1 cellular context compared by ENCODE assay signal in genomic region chr2:63841254-63842022, GRCh38.
TF ChIP-seq lines count a peak whose summit lies in the region.

Gene UGP2, plus strand, starts transcription at chr2:63841896. Its CDS starts 290 bp downstream, at chr2:63842186.

TF ChIP-seq in HEK293, 187 proteins besides CTCF, POLR2A, EP300 and RAD21 (continued from another document):
- TF ChIP-seq, protein P1, sequence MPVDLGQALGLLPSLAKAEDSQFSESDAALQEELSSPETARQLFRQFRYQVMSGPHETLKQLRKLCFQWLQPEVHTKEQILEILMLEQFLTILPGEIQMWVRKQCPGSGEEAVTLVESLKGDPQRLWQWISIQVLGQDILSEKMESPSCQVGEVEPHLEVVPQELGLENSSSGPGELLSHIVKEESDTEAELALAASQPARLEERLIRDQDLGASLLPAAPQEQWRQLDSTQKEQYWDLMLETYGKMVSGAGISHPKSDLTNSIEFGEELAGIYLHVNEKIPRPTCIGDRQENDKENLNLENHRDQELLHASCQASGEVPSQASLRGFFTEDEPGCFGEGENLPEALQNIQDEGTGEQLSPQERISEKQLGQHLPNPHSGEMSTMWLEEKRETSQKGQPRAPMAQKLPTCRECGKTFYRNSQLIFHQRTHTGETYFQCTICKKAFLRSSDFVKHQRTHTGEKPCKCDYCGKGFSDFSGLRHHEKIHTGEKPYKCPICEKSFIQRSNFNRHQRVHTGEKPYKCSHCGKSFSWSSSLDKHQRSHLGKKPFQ (tag by site-specific recombination; IDR thresholded peaks at IDR 0.05), result no peak
- TF ChIP-seq ZNF654 (tag by site-specific recombination; IDR thresholded peaks at IDR 0.05; ENCODE audit: low read depth) (no peak), ZNF792 (tag by site-specific recombination; IDR thresholded peaks at IDR 0.05) (no peak), WT1 (tag by site-specific recombination; IDR thresholded peaks at IDR 0.05) (no peak), HOXC10 (CRISPR knock-in tag; IDR thresholded peaks at IDR 0.05) (no peak), KLF1 (tag by site-specific recombination; IDR thresholded peaks at IDR 0.05) (peak; percentile 32), KLF8 (tag by site-specific recombination; IDR thresholded peaks at IDR 0.05) (peak; percentile 69), ZNF169 (tag by site-specific recombination; IDR thresholded peaks at IDR 0.05) (no peak), ZNF16 (tag by site-specific recombination; IDR thresholded peaks at IDR 0.05; ENCODE audit: low read depth) (no peak), ZNF26 (tag by site-specific recombination; IDR thresholded peaks at IDR 0.05) (no peak), PATZ1 (tag by site-specific recombination; IDR thresholded peaks at IDR 0.05) (peak; percentile 88), ZNF366 (tag by site-specific recombination; conservative IDR thresholded peaks at IDR 0.05) (0 out of 2 replicates have a peak, but pooled peaks have one; percentile 23), ZNF248 (tag by site-specific recombination; IDR thresholded peaks at IDR 0.05) (no peak), ZNF211 (tag by site-specific recombination; IDR thresholded peaks at IDR 0.05; ENCODE audit: low read depth) (no peak), HOXD13 (CRISPR knock-in tag; IDR thresholded peaks at IDR 0.05; ENCODE audit: borderline replicate concordance) (no peak), GLIS2 (tag by site-specific recombination; IDR thresholded peaks at IDR 0.05) (peak; percentile 97)
- TF ChIP-seq, protein P2, sequence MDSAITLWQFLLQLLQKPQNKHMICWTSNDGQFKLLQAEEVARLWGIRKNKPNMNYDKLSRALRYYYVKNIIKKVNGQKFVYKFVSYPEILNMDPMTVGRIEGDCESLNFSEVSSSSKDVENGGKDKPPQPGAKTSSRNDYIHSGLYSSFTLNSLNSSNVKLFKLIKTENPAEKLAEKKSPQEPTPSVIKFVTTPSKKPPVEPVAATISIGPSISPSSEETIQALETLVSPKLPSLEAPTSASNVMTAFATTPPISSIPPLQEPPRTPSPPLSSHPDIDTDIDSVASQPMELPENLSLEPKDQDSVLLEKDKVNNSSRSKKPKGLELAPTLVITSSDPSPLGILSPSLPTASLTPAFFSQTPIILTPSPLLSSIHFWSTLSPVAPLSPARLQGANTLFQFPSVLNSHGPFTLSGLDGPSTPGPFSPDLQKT (IDR thresholded peaks at IDR 0.05; ENCODE audit: borderline replicate concordance, low read depth, low read length), result no peak
- TF ChIP-seq, protein P3, sequence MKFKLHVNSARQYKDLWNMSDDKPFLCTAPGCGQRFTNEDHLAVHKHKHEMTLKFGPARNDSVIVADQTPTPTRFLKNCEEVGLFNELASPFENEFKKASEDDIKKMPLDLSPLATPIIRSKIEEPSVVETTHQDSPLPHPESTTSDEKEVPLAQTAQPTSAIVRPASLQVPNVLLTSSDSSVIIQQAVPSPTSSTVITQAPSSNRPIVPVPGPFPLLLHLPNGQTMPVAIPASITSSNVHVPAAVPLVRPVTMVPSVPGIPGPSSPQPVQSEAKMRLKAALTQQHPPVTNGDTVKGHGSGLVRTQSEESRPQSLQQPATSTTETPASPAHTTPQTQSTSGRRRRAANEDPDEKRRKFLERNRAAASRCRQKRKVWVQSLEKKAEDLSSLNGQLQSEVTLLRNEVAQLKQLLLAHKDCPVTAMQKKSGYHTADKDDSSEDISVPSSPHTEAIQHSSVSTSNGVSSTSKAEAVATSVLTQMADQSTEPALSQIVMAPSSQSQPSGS (tag by site-specific recombination; IDR thresholded peaks at IDR 0.05; ENCODE audit: low read depth), result no peak
- TF ChIP-seq, protein P4, sequence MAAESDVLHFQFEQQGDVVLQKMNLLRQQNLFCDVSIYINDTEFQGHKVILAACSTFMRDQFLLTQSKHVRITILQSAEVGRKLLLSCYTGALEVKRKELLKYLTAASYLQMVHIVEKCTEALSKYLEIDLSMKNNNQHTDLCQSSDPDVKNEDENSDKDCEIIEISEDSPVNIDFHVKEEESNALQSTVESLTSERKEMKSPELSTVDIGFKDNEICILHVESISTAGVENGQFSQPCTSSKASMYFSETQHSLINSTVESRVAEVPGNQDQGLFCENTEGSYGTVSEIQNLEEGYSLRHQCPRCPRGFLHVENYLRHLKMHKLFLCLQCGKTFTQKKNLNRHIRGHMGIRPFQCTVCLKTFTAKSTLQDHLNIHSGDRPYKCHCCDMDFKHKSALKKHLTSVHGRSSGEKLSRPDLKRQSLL (tag by site-specific recombination; IDR thresholded peaks at IDR 0.05), result no peak
- TF ChIP-seq, protein P5, sequence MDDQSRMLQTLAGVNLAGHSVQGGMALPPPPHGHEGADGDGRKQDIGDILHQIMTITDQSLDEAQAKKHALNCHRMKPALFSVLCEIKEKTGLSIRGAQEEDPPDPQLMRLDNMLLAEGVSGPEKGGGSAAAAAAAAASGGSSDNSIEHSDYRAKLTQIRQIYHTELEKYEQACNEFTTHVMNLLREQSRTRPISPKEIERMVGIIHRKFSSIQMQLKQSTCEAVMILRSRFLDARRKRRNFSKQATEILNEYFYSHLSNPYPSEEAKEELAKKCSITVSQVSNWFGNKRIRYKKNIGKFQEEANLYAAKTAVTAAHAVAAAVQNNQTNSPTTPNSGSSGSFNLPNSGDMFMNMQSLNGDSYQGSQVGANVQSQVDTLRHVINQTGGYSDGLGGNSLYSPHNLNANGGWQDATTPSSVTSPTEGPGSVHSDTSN (CRISPR knock-in tag; IDR thresholded peaks at IDR 0.05), result no peak
